ENCODE assay signal across 14 cellular contexts in genomic region chr3:99626415-99626788, GRCh38. TPM values are rescaled to one million over a fixed set of nuclear protein-coding genes. Genes with fewer than 3 reads are reported as not detected.
A peak's percentile ranks its signal among the peaks of the same experiment; 100 is the strongest.
DNase-seq lines count a peak whose midpoint lies in the region; ATAC-seq and TF ChIP-seq lines count a peak whose summit lies in the region.
"Had no signal": no experiment of that assay in that cellular context is flagged by ENCODE, and none has a peak within 500 bp of the region (broad histone marks: within the 10 kb centered on the region; RNA-seq: fewer than 3 reads in every experiment).

No MANE protein-coding gene starts in this region.

- H4K20me1 ChIP-seq in MM.1S (ENCODE audit: insufficient read depth, low read length): no peaks in the 10 kb centered on the region

- H3K4me3 ChIP-seq in MM.1S (ENCODE audit: low read length) (peak overlapping the region; percentile 33; the same call in 1 of the 2 replicates), Peyer's patch (no peak overlapping the region), right cardiac atrium (ENCODE audit: low read length) (no peak overlapping the region)

- intact Hi-C loops in right cardiac atrium (cut with DNase I): no loop called here

- H3K4me1 ChIP-seq in MM.1S (ENCODE audit: low read length): peaks cover 77% of the 10 kb centered on the region
- no peaks in the 10 kb centered on the region for H3K4me1 ChIP-seq in Peyer's patch
- no peaks in the 10 kb centered on the region for H3K4me1 ChIP-seq in right cardiac atrium (ENCODE audit: control insufficient read depth, insufficient read depth, low read length)

- TF ChIP-seq POLR2A in Peyer's patch (IDR thresholded peaks at IDR 0.05): no peak

- peak overlapping the region; percentile 7; the same call in 1 of the 2 replicates for H2AFZ ChIP-seq in MM.1S (ENCODE audit: low read length)

- DNase-seq in MM.1S (peak; percentile 76), left lobe of liver (ENCODE audit: low spot score) (no peak), Peyer's patch (no peak), right cardiac atrium (no peak)
- no peak for DNase-seq in stimulated activated CD4-positive, alpha-beta T cell treated with anti-CD3 and anti-CD28 coated beads, Interleukin-12 subunit alpha, Interleukin-12 subunit beta, amount 100 ng/mL, for 4 hours
- DNase-seq: cortex of kidney, islet precursor cell, NCI-H69, SHP77 had no signal

- H3K4me2 ChIP-seq in MM.1S (ENCODE audit: low read depth, low read length): peak overlapping the region; percentile 79

- peak; percentile 69 for ATAC-seq in GM18511 (IDR thresholded peaks at IDR 0.05; ENCODE audit: unreplicated experiment)
- peak; percentile 68 for ATAC-seq in GM19463 (IDR thresholded peaks at IDR 0.05; ENCODE audit: unreplicated experiment)
- ATAC-seq in HG02943 (IDR thresholded peaks at IDR 0.05; ENCODE audit: low read depth, unreplicated experiment): peak; percentile 71
- no peak for ATAC-seq in left lobe of liver
- ATAC-seq in right cardiac atrium: no peak

- peaks cover 39% of the 10 kb centered on the region for H3F3A ChIP-seq in MM.1S (ENCODE audit: insufficient read depth, low read length)

- H3K27ac ChIP-seq in MM.1S (ENCODE audit: low read length) (peak overlapping the region; percentile 99), Peyer's patch (no peak overlapping the region), right cardiac atrium (ENCODE audit: low read length) (no peak overlapping the region)
- H3K27ac ChIP-seq: C4-2B, VCaP had no signal

- H3K36me3 ChIP-seq in MM.1S (replicated peaks; ENCODE audit: insufficient read depth, low read length) (no peaks in the 10 kb centered on the region), Peyer's patch (no peaks in the 10 kb centered on the region)

- H3K9me2 ChIP-seq in MM.1S (replicated peaks; ENCODE audit: insufficient read depth, low read length): no peaks in the 10 kb centered on the region

- H3K9ac ChIP-seq in MM.1S (ENCODE audit: low read length): peak overlapping the region; percentile 25; the same call in 1 of the 2 replicates

- H3K79me2 ChIP-seq in MM.1S (ENCODE audit: low read length): no peaks in the 10 kb centered on the region

- H3K9me3 ChIP-seq in MM.1S (replicated peaks; ENCODE audit: insufficient read depth, low read length) (no peaks in the 10 kb centered on the region), Peyer's patch (no peaks in the 10 kb centered on the region), right cardiac atrium (ENCODE audit: control insufficient read depth, low read length) (no peaks in the 10 kb centered on the region)

- WGBS in right cardiac atrium: 62% methylated on average over 2 of the region's 2 CpGs

- no peak for TF ChIP-seq CTCF in MM.1S (IDR thresholded peaks at IDR 0.05; ENCODE audit: low read length)
- no peak for TF ChIP-seq CTCF in Peyer's patch (IDR thresholded peaks at IDR 0.05)

- no peaks in the 10 kb centered on the region for H3K27me3 ChIP-seq in MM.1S (replicated peaks; ENCODE audit: insufficient read depth, low read length)
- H3K27me3 ChIP-seq in Peyer's patch: no peaks in the 10 kb centered on the region
- no peaks in the 10 kb centered on the region for H3K27me3 ChIP-seq in right cardiac atrium (ENCODE audit: control insufficient read depth, insufficient read depth)

RNA-seq across cellular contexts. Expression of gene COL8A1, which starts 12.0 kb away (rescaled TPM):
- total RNA-seq in left lobe of liver (0.75 TPM), Peyer's patch (1 to 10 TPM in 3 of 4 donors, not detected in 1; 2.3 to 5.3 (median 3.3) TPM), right cardiac atrium (10 to 100 TPM; 28.9 to 57.5 (median 34.6) TPM)
- polyA plus RNA-seq in right cardiac atrium: 16.5 TPM

Comparison
In these comparisons a context has a peak if more than half of its experiments do, and no peak if none do; other contexts are left out.
1. ATAC-seq: peak in GM18511 (single experiment), GM19463 (single experiment) and HG02943 (single experiment); none in left lobe of liver (single experiment) and right cardiac atrium (0 of 2).
2. RNA of gene COL8A1, which starts 12.0 kb away (total RNA-seq): 28.9 to 57.5 TPM in right cardiac atrium; 2.3 to 5.3 TPM in Peyer's patch and 0.75 TPM in left lobe of liver (single experiment); every median in the first group is over 4 times any median in the second.